ENCODE assay signal across 1 cellular context in genomic region chr9:128125575-128126354, GRCh38.
TF ChIP-seq lines count a peak whose summit lies in the region.

No MANE protein-coding gene starts in this region.

TF ChIP-seq in H1, 55 proteins besides CTCF, POLR2A, EP300 and RAD21:
- TF ChIP-seq BACH1 (IDR thresholded peaks at IDR 0.05; ENCODE audit: low read length) (no peak), JUND (IDR thresholded peaks at IDR 0.05; ENCODE audit: low read length) (no peak), SIN3A (conservative IDR thresholded peaks at IDR 0.05 in 1 of 2, IDR thresholded peaks at IDR 0.05 in 1 of 2; ENCODE audit: low read depth in 1 of 2, low read length in 2 of 2) (no peak)
